ENCODE assay signal across 11 cellular contexts in genomic region chr11:62472063-62472884, GRCh38. TPM values are rescaled to one million over a fixed set of nuclear protein-coding genes. Genes with fewer than 3 reads are reported as not detected.
DNase-seq lines count a peak whose midpoint lies in the region; ATAC-seq and TF ChIP-seq lines count a peak whose summit lies in the region.
"Had no signal": no experiment of that assay in that cellular context is flagged by ENCODE, and none has a peak within 500 bp of the region (broad histone marks: within the 10 kb centered on the region; RNA-seq: fewer than 3 reads in every experiment).

No MANE protein-coding gene starts in this region.

- peak overlapping the region; percentile 44 for H3K27ac Mint-ChIP-seq in endodermal cell
- H3K27ac Mint-ChIP-seq: activated T-cell treated with anti-CD3 and anti-CD28 coated beads, Interleukin-2, amount 50 U/mL, for 24 hours had no signal

- no peaks in the 10 kb centered on the region for H3K36me3 Mint-ChIP-seq in endodermal cell (ENCODE audit: low read depth)

- no peaks in the 10 kb centered on the region for H3K36me3 ChIP-seq in endodermal cell (ENCODE audit: control insufficient read depth, insufficient read depth, low read length)
- no peaks in the 10 kb centered on the region for H3K36me3 ChIP-seq in Peyer's patch

- H3K27ac ChIP-seq in endodermal cell (ENCODE audit: low read depth, low read length) (no peak overlapping the region), Peyer's patch (peak overlapping the region in 2 of 4 donors; percentile 12 to 62)
- H3K27ac ChIP-seq: SK-N-MC had no signal

- H3K4me3 ChIP-seq in endodermal cell (ENCODE audit: low read length) (no peak overlapping the region), Peyer's patch (no peak overlapping the region)
- H3K4me3 ChIP-seq: SK-N-MC had no signal

- H3K4me1 Mint-ChIP-seq in endodermal cell, result peaks cover 10% of the 10 kb centered on the region

- H3K27me3 ChIP-seq in endodermal cell (ENCODE audit: control insufficient read depth, insufficient read depth, low read length, poor library complexity, severe bottlenecking), result no peaks in the 10 kb centered on the region
- no peaks in the 10 kb centered on the region for H3K27me3 ChIP-seq in Peyer's patch

- 80 to 92% methylated on average over 5 to 9 of the region's 9 CpGs for WGBS in endodermal cell (ENCODE audit: insufficient coverage in 1 of 2, insufficient read length in 1 of 2), 2 experiments

- H3K9ac ChIP-seq in endodermal cell (ENCODE audit: extremely low read depth, low read length, poor library complexity, severe bottlenecking), result no peak overlapping the region

- H3K9me3 ChIP-seq in endodermal cell (ENCODE audit: control insufficient read depth, low read length) (no peaks in the 10 kb centered on the region), Peyer's patch (no peaks in the 10 kb centered on the region)

- ATAC-seq in omental fat pad (ENCODE audit: low FRiP score) (peak; percentile 71), HG03139 (IDR thresholded peaks at IDR 0.05; ENCODE audit: unreplicated experiment) (no peak)
- ATAC-seq in activated CD4-positive, CD25-positive, alpha-beta regulatory T cell treated with anti-CD3 and anti-CD28 coated beads, Interleukin-2, amount 50 U/mL, for 24 hours, result no peak

- TF ChIP-seq CTCF in endodermal cell (conservative IDR thresholded peaks at IDR 0.05) (no peak), omental fat pad (IDR thresholded peaks at IDR 0.05) (no peak), Peyer's patch (IDR thresholded peaks at IDR 0.05) (no peak)

- no peaks in the 10 kb centered on the region for H3K4me1 ChIP-seq in endodermal cell (ENCODE audit: control insufficient read depth, insufficient read depth, low read length)
- no peaks in the 10 kb centered on the region for H3K4me1 ChIP-seq in Peyer's patch

- TF ChIP-seq POLR2A in Peyer's patch (IDR thresholded peaks at IDR 0.05), result no peak

- no peak overlapping the region for H3K4me3 Mint-ChIP-seq in endodermal cell
- H3K4me3 Mint-ChIP-seq: activated T-cell treated with anti-CD3 and anti-CD28 coated beads, Interleukin-2, amount 50 U/mL, for 24 hours had no signal

- DNase-seq in Daoy (ENCODE audit: low read depth) (peak; percentile 86), NCI-H226 (peak; percentile 70), endodermal cell (no peak), omental fat pad (ENCODE audit: low spot score) (no peak), Peyer's patch (no peak), C1 segment of cervical spinal cord (lab: John Stamatoyannopoulos, UW) (no peak)
- DNase-seq: activated T-cell treated with anti-CD3 and anti-CD28 coated beads, Interleukin-2, amount 50 U/mL, for 24 hours; GOT3 had no signal

- H3K27me3 Mint-ChIP-seq in endodermal cell (ENCODE audit: insufficient read depth), result no peaks in the 10 kb centered on the region
- H3K27me3 Mint-ChIP-seq: activated T-cell treated with anti-CD3 and anti-CD28 coated beads, Interleukin-2, amount 50 U/mL, for 24 hours had no signal

- no peaks in the 10 kb centered on the region for H3K9me3 Mint-ChIP-seq in endodermal cell
- H3K9me3 Mint-ChIP-seq: activated T-cell treated with anti-CD3 and anti-CD28 coated beads, Interleukin-2, amount 50 U/mL, for 24 hours had no signal

RNA-seq across cellular contexts. Expression of gene SCGB1A1, which starts 53.4 kb away (rescaled TPM):
- not detected in 2 replicates for total RNA-seq in Daoy (2014; rRNA removed; shearing (Covaris generic))
- total RNA-seq in endodermal cell, result not detected
- not detected for polyA plus RNA-seq in endodermal cell (2013, experiment 1 of 2)
- not detected for polyA plus RNA-seq in endodermal cell (2013, experiment 2 of 2)
- not detected for total RNA-seq in omental fat pad
- not detected for total RNA-seq in Peyer's patch

Comparison
In these comparisons a context has a peak if more than half of its experiments do, and no peak if none do; other contexts are left out.
1. DNase-seq: peak in Daoy (single experiment) and NCI-H226 (single experiment); none in endodermal cell (single experiment), omental fat pad (single experiment), Peyer's patch (0 of 3) and C1 segment of cervical spinal cord (0 of 14).